Comparison of ENCODE assay signal across 28 cellular contexts in the genomic region with DNA sequence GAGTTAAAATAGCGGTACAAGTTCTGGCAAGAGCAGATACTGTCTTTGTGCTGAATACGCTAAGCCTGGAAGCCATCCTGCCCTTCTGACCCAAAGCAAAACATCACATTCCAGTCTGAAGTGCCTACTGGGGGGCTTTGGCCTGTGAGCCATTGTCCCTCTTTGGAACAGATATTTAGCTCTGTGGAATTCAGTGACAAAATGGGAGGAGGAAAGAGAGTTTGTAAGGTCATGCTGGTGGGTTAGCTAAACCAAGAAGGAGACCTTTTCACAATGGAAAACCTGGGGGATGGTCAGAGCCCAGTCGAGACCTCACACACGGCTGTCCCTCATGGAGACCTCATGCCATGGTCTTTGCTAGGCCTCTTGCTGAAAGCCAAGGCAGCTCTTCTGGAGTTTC. TPM values are rescaled to one million over a fixed set of nuclear protein-coding genes. Genes with fewer than 3 reads are reported as not detected.
"Had no signal": no experiment of that assay in that cellular context is flagged by ENCODE, and none has a peak within 500 bp of the region (broad histone marks: within the 10 kb centered on the region; RNA-seq: fewer than 3 reads in every experiment).

No MANE protein-coding gene starts in this region.

- H3K27me3 ChIP-seq: Peyer's patch, SJCRH30 had no signal

- H3K27ac ChIP-seq: Peyer's patch, RWPE1, SJCRH30 had no signal

- H3K9me3 ChIP-seq: Peyer's patch, SJCRH30 had no signal

- H3K4me3 ChIP-seq: Peyer's patch, SJCRH30 had no signal

- H3K36me3 ChIP-seq: SJCRH30 had no signal

- H3K9me3 Mint-ChIP-seq: activated CD4-positive, alpha-beta T cell treated with anti-CD3 and anti-CD28 coated beads, Interleukin-2, amount 10 ng/mL, durations not matched to agents 7 days and 5 days; activated naive CD4-positive, alpha-beta T cell treated with anti-CD3 and anti-CD28 coated beads for 36 hours; activated T-helper 17 cell treated with anti-CD3 and anti-CD28 coated beads, Interleukin-2, amount 50 U/mL, for 72 hours had no signal

- H3K4me3 Mint-ChIP-seq: activated B cell treated with CpG ODN at 0.5 μM for 24 hours; activated CD4-positive, alpha-beta memory T cell treated with anti-CD3 and anti-CD28 coated beads for 36 hours; activated CD4-positive, alpha-beta T cell treated with anti-CD3 and anti-CD28 coated beads, Interleukin-2, amount 10 ng/mL, durations not matched to agents 7 days and 5 days; activated naive CD4-positive, alpha-beta T cell treated with anti-CD3 and anti-CD28 coated beads for 36 hours; activated naive CD8-positive, alpha-beta T cell; activated T-helper 17 cell treated with anti-CD3 and anti-CD28 coated beads, Interleukin-2, amount 50 U/mL, for 72 hours; brain; T-helper 17 cell had no signal

- H3K27ac Mint-ChIP-seq: activated B cell treated with CpG ODN at 0.5 μM for 24 hours; activated CD4-positive, alpha-beta memory T cell treated with anti-CD3 and anti-CD28 coated beads for 36 hours; activated CD4-positive, alpha-beta T cell treated with anti-CD3 and anti-CD28 coated beads, Interleukin-2, amount 10 ng/mL, durations not matched to agents 7 days and 5 days; activated naive CD4-positive, alpha-beta T cell treated with anti-CD3 and anti-CD28 coated beads for 36 hours; activated naive CD8-positive, alpha-beta T cell; activated T-helper 17 cell treated with anti-CD3 and anti-CD28 coated beads, Interleukin-2, amount 50 U/mL, for 72 hours; brain; T-helper 17 cell had no signal

- H3K27me3 Mint-ChIP-seq: activated CD4-positive, alpha-beta memory T cell treated with anti-CD3 and anti-CD28 coated beads for 36 hours; activated naive CD8-positive, alpha-beta T cell; activated T-helper 17 cell treated with anti-CD3 and anti-CD28 coated beads, Interleukin-2, amount 50 U/mL, for 72 hours; T-helper 17 cell had no signal

- DNase-seq: activated B cell treated with CpG ODN at 0.5 μM for 24 hours; activated CD4-positive, alpha-beta memory T cell treated with anti-CD3 and anti-CD28 coated beads for 36 hours; activated CD4-positive, alpha-beta T cell treated with anti-CD3 and anti-CD28 coated beads, Interleukin-2, amount 10 ng/mL, durations not matched to agents 7 days and 5 days; activated CD8-positive, alpha-beta memory T cell treated with anti-CD3 and anti-CD28 coated beads for 24 hours; activated gamma-delta T cell; activated naive CD4-positive, alpha-beta T cell treated with anti-CD3 and anti-CD28 coated beads for 36 hours; activated T-cell treated with anti-CD3 and anti-CD28 coated beads, Interleukin-2, amount 50 U/mL, for 48 hours; amygdala; Karpas-422; MM.1S; NCI-H1105; NCI-H1436; NCI-H1694 treated with DMSO at 0.1 percent for 48 hours; NCI-H2029 treated with DMSO at 0.1 percent for 48 hours; NCI-H345; NCI-H510A; NCI-H526 treated with DMSO at 0.1 percent for 48 hours; NCI-H82; Peyer's patch; Right ventricle myocardium superior; SJCRH30; T-helper 17 cell; T-helper 9 cell had no signal

- ATAC-seq: activated T-helper 17 cell treated with anti-CD3 and anti-CD28 coated beads, Interleukin-2, amount 50 U/mL, for 72 hours; SK-N-SH treated with all-trans-retinoic acid at 6 μM for 48 hours; T-helper 17 cell had no signal

RNA-seq across cellular contexts. Expression of gene EMP1, which starts 18.5 kb away (rescaled TPM):
- total RNA-seq: activated B cell treated with CpG ODN at 0.5 μM for 24 hours had no signal
